Comparison of ENCODE assay signal across 17 cellular contexts in genomic region chr13:32647926-32648325, GRCh38.
DNase-seq lines count a peak whose midpoint lies in the region; ATAC-seq, FAIRE-seq and TF ChIP-seq lines count a peak whose summit lies in the region.
"Had no signal": no experiment of that assay in that cellular context is flagged by ENCODE, and none has a peak within 500 bp of the region (broad histone marks: within the 10 kb centered on the region; RNA-seq: fewer than 3 reads in every experiment).

No MANE protein-coding gene starts in this region.

- TF ChIP-seq EP300 in HepG2 (IDR thresholded peaks at IDR 0.05; ENCODE audit: low read depth in 2 of 2, low read length in 2 of 2) (no peak), HepG2 (CRISPR knock-in tag; IDR thresholded peaks at IDR 0.05; ENCODE audit: borderline replicate concordance) (no peak)

- H3K79me2 ChIP-seq in HepG2 (ENCODE audit: insufficient read depth, low read length) (peaks cover 55% of the 10 kb centered on the region), Loucy (ENCODE audit: insufficient read depth, low read length) (peaks cover 90% of the 10 kb centered on the region)

- H3K27me3 ChIP-seq in HepG2 (ENCODE audit: control insufficient read depth in 1 of 2, insufficient read depth in 2 of 2, low read length in 2 of 2), result no peaks in the 10 kb centered on the region
- H3K27me3 ChIP-seq in right lobe of liver, result no peaks in the 10 kb centered on the region
- no peaks in the 10 kb centered on the region for H3K27me3 ChIP-seq in Loucy (ENCODE audit: insufficient read depth, low read length, poor library complexity, severe bottlenecking)
- H3K27me3 ChIP-seq: stomach had no signal

- ATAC-seq in HepG2 (peak; percentile 50; the same call in 2 of the 3 replicates), right lobe of liver (no peak), left colon (no peak)
- ATAC-seq: activated naive CD4-positive, alpha-beta T cell treated with anti-CD3 and anti-CD28 coated beads, Interleukin-2, amount 50 U/mL, for 72 hours had no signal

- CTCF ChIA-PET in HepG2 (lab: Yijun Ruan, JAX; ENCODE audit: low intra/inter-chr PET ratio, low total read pairs), result no interaction called here

- H3K27ac ChIP-seq in HepG2 (ENCODE audit: extremely low read length, insufficient read depth, low read length) (no peak overlapping the region), right lobe of liver (no peak overlapping the region)
- H3K27ac ChIP-seq: stomach had no signal

- H3K4me2 ChIP-seq in HepG2 (ENCODE audit: low read depth, low read length) (no peak overlapping the region), Loucy (ENCODE audit: low read depth, low read length, poor library complexity, severe bottlenecking) (no peak overlapping the region)

- no peak for FAIRE-seq in HepG2 (lab: Jason Lieb, UNC)

- TF ChIP-seq CTCF in HepG2 (CRISPR knock-in tag; IDR thresholded peaks at IDR 0.05) (no peak), right lobe of liver (IDR thresholded peaks at IDR 0.05) (no peak), Loucy (conservative IDR thresholded peaks at IDR 0.05; ENCODE audit: low read length) (peak; percentile 20; the same call in 1 of the 2 replicates)

- H3K4me3 ChIP-seq in HepG2 (replicated peaks in 1 of 3; ENCODE audit: insufficient read depth in 1 of 3, low read depth in 2 of 3, low read length in 3 of 3) (no peak overlapping the region), right lobe of liver (no peak overlapping the region), Loucy (ENCODE audit: low read length, poor library complexity, severe bottlenecking) (no peak overlapping the region)
- H3K4me3 ChIP-seq: lung, stomach had no signal

- H3K9ac ChIP-seq in HepG2 (ENCODE audit: insufficient read depth, low read depth, low read length), result no peak overlapping the region
- H3K9ac ChIP-seq in Loucy (ENCODE audit: low read depth, low read length, poor library complexity, severe bottlenecking), result no peak overlapping the region

- in situ Hi-C loops in HepG2 (cut with HindIII; ENCODE audit: extremely low pct_ligation_motif_present, low pct_unique_long_range_greater_than_20kb), result no loop called here

- no peaks in the 10 kb centered on the region for H3F3A ChIP-seq in Loucy (ENCODE audit: low read depth)

- peaks cover 24% of the 10 kb centered on the region for H3K4me1 ChIP-seq in HepG2 (ENCODE audit: insufficient read depth, low read length)
- H3K4me1 ChIP-seq in right lobe of liver, result peaks cover 0 to 3% (median 0%) of the 10 kb centered on the region in 4 donors
- peaks cover 18% of the 10 kb centered on the region for H3K4me1 ChIP-seq in Loucy (ENCODE audit: insufficient read depth, low read length, poor library complexity, severe bottlenecking)

- 75% methylated on average over 1 of the region's 1 CpG for WGBS in HepG2 (ENCODE audit: low lambda C conversion rate)
- 71% methylated on average over 1 of the region's 1 CpG for WGBS in right lobe of liver (ENCODE audit: insufficient coverage, low coverage, low lambda C conversion rate, missing lambda C conversion rate)

- H3K9me3 ChIP-seq in HepG2 (ENCODE audit: low read length) (no peaks in the 10 kb centered on the region), right lobe of liver (no peaks in the 10 kb centered on the region), Loucy (ENCODE audit: insufficient read depth, low read depth, low read length) (no peaks in the 10 kb centered on the region)
- H3K9me3 ChIP-seq: stomach had no signal

- TF ChIP-seq POLR2A in HepG2 (IDR thresholded peaks at IDR 0.05; ENCODE audit: insufficient read depth in 1 of 2, low read depth in 2 of 2, low read length in 2 of 2) (no peak), right lobe of liver (IDR thresholded peaks at IDR 0.05) (no peak)

- no TSS peak for BruUV-seq in HepG2 (replicated peaks; lab: Mats Ljungman, UMichigan)

- no peak overlapping the region for H2AFZ ChIP-seq in HepG2 (ENCODE audit: low read length)
- H2AFZ ChIP-seq in Loucy (ENCODE audit: low read length), result no peak overlapping the region

- no peaks in the 10 kb centered on the region; a peak in 2 of 5 replicates for H3K36me3 ChIP-seq in HepG2 (replicated peaks in 1 of 2; ENCODE audit: control insufficient read depth in 1 of 2, insufficient read depth in 2 of 2, low read length in 2 of 2)
- H3K36me3 ChIP-seq in right lobe of liver, result no peaks in the 10 kb centered on the region
- H3K36me3 ChIP-seq in Loucy (ENCODE audit: insufficient read depth, low read length), result peaks cover 8% of the 10 kb centered on the region; the same call in 1 of the 2 replicates
- H3K36me3 ChIP-seq: stomach had no signal

- no peak for DNase-seq in HepG2 (ENCODE audit: low spot score)
- DNase-seq in right lobe of liver, result no peak
- peak; percentile 12 for DNase-seq in germinal center (ENCODE audit: low spot score)
- no peak for DNase-seq in SW 1271 (lab: John Stamatoyannopoulos, UW)
- DNase-seq in left colon, result no peak
- DNase-seq in HuH-7.5 (ENCODE audit: low spot score), result no peak
- no peak for DNase-seq in NCI-H2107 (lab: John Stamatoyannopoulos, UW)
- DNase-seq: activated CD4-positive, alpha-beta T cell treated with anti-CD3 and anti-CD28 coated beads for 1 hour; activated T-cell treated with anti-CD3 and anti-CD28 coated beads for 4 hours; COR-L47; erythroblast; GDM1; SHP77 treated with DMSO at 0.1 percent for 48 hours; stomach had no signal

- H4K20me1 ChIP-seq in HepG2 (ENCODE audit: insufficient read depth, low read length) (no peaks in the 10 kb centered on the region), Loucy (ENCODE audit: insufficient read depth, low read length, poor library complexity, severe bottlenecking) (peaks cover 51% of the 10 kb centered on the region)

- TF ChIP-seq RAD21 in HepG2 (CRISPR knock-in tag; IDR thresholded peaks at IDR 0.05), result no peak

- no peaks in the 10 kb centered on the region for H3K9me2 ChIP-seq in Loucy (replicated peaks; ENCODE audit: low read depth, low read length)

- POLR2A ChIA-PET in HepG2 (lab: Yijun Ruan, JAX), result no interaction called here

- intact Hi-C loops in HepG2 (cut with micrococcal nuclease; ENCODE audit: unreplicated experiment) (loop anchor here (5.0 kb wide), 1 partner anchor 559 kb away; no protein-coding TSS in a partner anchor), right lobe of liver (cut with DNase I) (no loop called here), left colon (cut with DNase I, micrococcal nuclease) (loop anchor here in 1 of 2 donors (5.0 kb wide), 1 partner anchor 1079 kb away; no protein-coding TSS in a partner anchor)

TF ChIP-seq in HepG2, 621 proteins besides CTCF, POLR2A, EP300 and RAD21 (continues in another document):
- no peak for TF ChIP-seq ZNF775 (CRISPR knock-in tag; IDR thresholded peaks at IDR 0.05; ENCODE audit: borderline replicate concordance)
- TF ChIP-seq PHF8 (CRISPR knock-in tag; IDR thresholded peaks at IDR 0.05), result no peak
- no peak for TF ChIP-seq ZNF441 (CRISPR knock-in tag; IDR thresholded peaks at IDR 0.05; ENCODE audit: borderline replicate concordance)
- TF ChIP-seq ATF1 (CRISPR knock-in tag; IDR thresholded peaks at IDR 0.05), result no peak
- TF ChIP-seq IRF9 (CRISPR knock-in tag; IDR thresholded peaks at IDR 0.05; ENCODE audit: borderline replicate concordance), result no peak
- TF ChIP-seq ZNF326 (CRISPR knock-in tag; IDR thresholded peaks at IDR 0.05; ENCODE audit: borderline replicate concordance), result no peak
- no peak for TF ChIP-seq ZNF362 (CRISPR knock-in tag; IDR thresholded peaks at IDR 0.05; ENCODE audit: borderline replicate concordance)
- TF ChIP-seq FIP1L1 (IDR thresholded peaks at IDR 0.05; ENCODE audit: borderline replicate concordance, insufficient read depth, low read depth, low read length), result no peak
- no peak for TF ChIP-seq SP140L (CRISPR knock-in tag; IDR thresholded peaks at IDR 0.05; ENCODE audit: borderline replicate concordance)
- TF ChIP-seq ZNF747 (CRISPR knock-in tag; IDR thresholded peaks at IDR 0.05; ENCODE audit: borderline replicate concordance), result no peak
- no peak for TF ChIP-seq ZNF691 (CRISPR knock-in tag; IDR thresholded peaks at IDR 0.05; ENCODE audit: borderline replicate concordance, low read depth)
- TF ChIP-seq MAZ (IDR thresholded peaks at IDR 0.05; ENCODE audit: borderline replicate concordance, low read depth, low read length), result no peak
- TF ChIP-seq MAZ (CRISPR knock-in tag; IDR thresholded peaks at IDR 0.05; ENCODE audit: low read depth), result no peak
- TF ChIP-seq ZSCAN21 (CRISPR knock-in tag; IDR thresholded peaks at IDR 0.05; ENCODE audit: borderline replicate concordance), result no peak
- TF ChIP-seq CENPT (CRISPR knock-in tag; IDR thresholded peaks at IDR 0.05; ENCODE audit: low read depth), result no peak
- TF ChIP-seq ZBTB8A (CRISPR knock-in tag; IDR thresholded peaks at IDR 0.05; ENCODE audit: borderline replicate concordance, low read depth), result no peak
